ENCODE assay signal across 8 cellular contexts in the genomic region with DNA sequence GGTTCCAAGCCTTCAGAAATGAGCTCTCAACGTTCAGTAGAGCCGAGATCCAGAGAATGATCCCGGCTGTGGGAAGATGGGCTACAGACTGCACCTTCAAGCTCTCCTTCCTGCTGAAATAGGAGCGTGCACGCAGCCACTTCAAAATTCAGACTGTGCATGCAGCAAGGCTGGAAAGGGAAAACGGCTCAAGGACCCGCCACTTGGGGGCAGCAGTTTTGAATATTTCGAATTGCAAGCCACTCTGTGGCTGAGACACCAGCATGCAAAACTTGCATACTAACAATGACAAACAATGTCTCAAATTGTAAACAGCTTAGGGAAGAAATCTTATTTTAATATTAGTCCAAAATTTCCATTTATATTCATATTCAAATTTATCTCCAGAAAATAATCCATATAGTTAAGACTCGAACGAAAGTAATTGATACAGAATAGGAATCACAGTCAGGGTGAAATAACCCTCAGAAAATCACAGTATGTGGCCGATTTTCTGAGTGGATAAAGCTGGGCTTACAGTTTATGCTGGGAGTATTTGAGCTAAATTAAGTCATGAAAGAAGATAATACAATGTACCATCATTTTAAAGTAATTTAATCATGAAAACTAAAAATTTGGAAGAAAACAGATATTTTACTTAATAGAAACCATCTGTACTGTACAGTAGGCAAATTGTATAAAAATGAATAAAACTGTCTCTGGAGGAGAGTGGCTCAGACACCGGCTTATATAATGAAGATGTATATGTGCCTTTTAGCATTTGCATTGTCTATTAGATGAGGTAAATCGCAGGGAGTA.
A peak's percentile ranks its signal among the peaks of the same experiment; 100 is the strongest.
DNase-seq lines count a peak whose midpoint lies in the region; ATAC-seq, FAIRE-seq and TF ChIP-seq lines count a peak whose summit lies in the region.

No MANE protein-coding gene starts in this region.

- no peaks in the 10 kb centered on the region for H3K9me3 ChIP-seq in esophagus muscularis mucosa

- H3K4me1 Mint-ChIP-seq in neural crest cell (no peaks in the 10 kb centered on the region), type B pancreatic cell (ENCODE audit: unreplicated experiment) (peaks cover 17% of the 10 kb centered on the region)

- H3K9me3 Mint-ChIP-seq in neural crest cell (no peaks in the 10 kb centered on the region), type B pancreatic cell (no peaks in the 10 kb centered on the region)

- intact Hi-C loops in esophagus muscularis mucosa (cut with DNase I): no loop called here

- DNase-seq in Caki2 (ENCODE audit: low read depth) (peak; percentile 17), NCI-H2196 treated with DMSO at 0.1 percent for 48 hours (lab: John Stamatoyannopoulos, UW; ENCODE audit: unreplicated experiment) (peak; percentile 1), esophagus muscularis mucosa (ENCODE audit: extremely low spot score) (no peak), neural crest cell (ENCODE audit: low read depth, low spot score) (peak; percentile 80), type B pancreatic cell (ENCODE audit: extremely low spot score, unreplicated experiment) (peak; percentile 78), HTR-8/SVneo (ENCODE audit: insufficient read length, low spot score) (no peak)
- DNase-seq in activated CD8-positive, alpha-beta memory T cell treated with anti-CD3 and anti-CD28 coated beads for 1 hour (ENCODE audit: extremely low read depth in 1 of 2, low read depth in 1 of 2): peak; percentile 4 to 24

- ATAC-seq in GM21360 (IDR thresholded peaks at IDR 0.05; ENCODE audit: unreplicated experiment): peak; percentile 68

- TF ChIP-seq EP300 in esophagus muscularis mucosa (IDR thresholded peaks at IDR 0.05): no peak

- H3K4me3 Mint-ChIP-seq in neural crest cell (no peak overlapping the region), type B pancreatic cell (no peak overlapping the region)

- peak; percentile 27 to 64 (median 47) for TF ChIP-seq CTCF in esophagus muscularis mucosa (IDR thresholded peaks at IDR 0.05)
- peak; percentile 83 for TF ChIP-seq CTCF in neural crest cell (conservative IDR thresholded peaks at IDR 0.05)
- TF ChIP-seq CTCF in type B pancreatic cell (conservative IDR thresholded peaks at IDR 0.05): peak; percentile 85

- no peaks in the 10 kb centered on the region for H3K4me1 ChIP-seq in esophagus muscularis mucosa

- H3K27me3 ChIP-seq in esophagus muscularis mucosa: peaks cover 0 to 72% (median 11%) of the 10 kb centered on the region in 4 donors

- no peaks in the 10 kb centered on the region for H3K36me3 ChIP-seq in esophagus muscularis mucosa

- H3K27ac Mint-ChIP-seq in neural crest cell (ENCODE audit: unreplicated experiment) (no peak overlapping the region), type B pancreatic cell (no peak overlapping the region)

- no peak overlapping the region for H3K27ac ChIP-seq in esophagus muscularis mucosa (replicated peaks in 1 of 4)

- no peaks in the 10 kb centered on the region for H3K36me3 Mint-ChIP-seq in neural crest cell (ENCODE audit: low read depth)
- H3K36me3 Mint-ChIP-seq in type B pancreatic cell: no peaks in the 10 kb centered on the region

- 28% methylated on average over 13 of the region's 13 CpGs for WGBS in esophagus muscularis mucosa

- no peak for TF ChIP-seq POLR2A in esophagus muscularis mucosa (IDR thresholded peaks at IDR 0.05; ENCODE audit: low read depth)

- in situ Hi-C loops in Caki2 (cut with HindIII; ENCODE audit: low pct_unique_long_range_greater_than_20kb, low sequenced_read_pairs): no loop called here

- no peaks in the 10 kb centered on the region for H3K27me3 Mint-ChIP-seq in neural crest cell (ENCODE audit: low read depth)
- H3K27me3 Mint-ChIP-seq in type B pancreatic cell: peaks cover 55% of the 10 kb centered on the region

- H3K4me3 ChIP-seq in esophagus muscularis mucosa: no peak overlapping the region

- FAIRE-seq in HTR-8/SVneo (lab: Jason Lieb, UNC): no peak

Comparison
In these comparisons a context has a peak if more than half of its experiments do, and no peak if none do; other contexts are left out.
1. DNase-seq: peak in Caki2 (single experiment), NCI-H2196 treated with DMSO at 0.1 percent for 48 hours (single experiment), activated CD8-positive, alpha-beta memory T cell treated with anti-CD3 and anti-CD28 coated beads for 1 hour (2 of 2), neural crest cell (single experiment) and type B pancreatic cell (single experiment); none in esophagus muscularis mucosa (single experiment) and HTR-8/SVneo (single experiment).
2. Peak in every context shown above with its lines, with median percentiles within 50 percentile points of each other: CTCF ChIP-seq.